1 cellular context compared by ENCODE assay signal in genomic region chr15:63043391-63044076, GRCh38.
TF ChIP-seq lines count a peak whose summit lies in the region.

No MANE protein-coding gene starts in this region.

TF ChIP-seq in WTC11, 78 proteins besides CTCF, POLR2A, EP300 and RAD21 (continued from another document):
- TF ChIP-seq ZBTB43 (CRISPR knock-in tag; IDR thresholded peaks at IDR 0.05) (0 out of 2 replicates have a peak, but pooled peaks have one; percentile 51), ZNF512 (CRISPR knock-in tag; IDR thresholded peaks at IDR 0.05; ENCODE audit: borderline replicate concordance) (no peak), NFYB (CRISPR knock-in tag; conservative IDR thresholded peaks at IDR 0.05; ENCODE audit: low read depth) (no peak), ERG (CRISPR knock-in tag; IDR thresholded peaks at IDR 0.05) (no peak), SMAD3 (CRISPR knock-in tag; IDR thresholded peaks at IDR 0.05; ENCODE audit: borderline replicate concordance) (no peak), ATF6 (CRISPR knock-in tag; IDR thresholded peaks at IDR 0.05) (no peak), ARID4B (CRISPR knock-in tag; IDR thresholded peaks at IDR 0.05; ENCODE audit: borderline replicate concordance) (peak; percentile 81; the same call in 1 of the 2 replicates), PRRX2 (CRISPR knock-in tag; IDR thresholded peaks at IDR 0.05) (peak; percentile 33; the same call in 1 of the 2 replicates), TCF7 (CRISPR knock-in tag; IDR thresholded peaks at IDR 0.05; ENCODE audit: low read depth) (peak; percentile 71; the same call in 1 of the 2 replicates)
TF ChIP-seq in WTC11: peak in this region for 9.
